In genomic region chr1:163168053-163168452, GRCh38 we compare ENCODE assay signal across 10 cellular contexts. TPM values are rescaled to one million over a fixed set of nuclear protein-coding genes. Genes with fewer than 3 reads are reported as not detected.
DNase-seq lines count a peak whose midpoint lies in the region; ATAC-seq, FAIRE-seq and TF ChIP-seq lines count a peak whose summit lies in the region.
"Had no signal": no experiment of that assay in that cellular context is flagged by ENCODE, and none has a peak within 500 bp of the region (broad histone marks: within the 10 kb centered on the region; RNA-seq: fewer than 3 reads in every experiment).

No MANE protein-coding gene starts in this region.

- H3K9me3 ChIP-seq in liver (ENCODE audit: control insufficient read depth in 4 of 4, low read length in 3 of 4) (no peaks in the 10 kb centered on the region), HepG2 (ENCODE audit: low read length) (no peaks in the 10 kb centered on the region), mammary epithelial cell (replicated peaks; ENCODE audit: insufficient read depth, low read length) (no peaks in the 10 kb centered on the region), left lung (no peaks in the 10 kb centered on the region)

- DNase-seq in HepG2 (ENCODE audit: low spot score) (no peak), mammary epithelial cell (peak; percentile 87), left lung (no peak), activated gamma-delta T cell treated with Interleukin-2 at 50 U/mL for 16 hours (no peak), NCI-H1930 (lab: John Stamatoyannopoulos, UW) (no peak)
- DNase-seq in stimulated activated CD4-positive, alpha-beta T cell treated with anti-CD3 and anti-CD28 coated beads, Interleukin-4, amount 100 ng/mL, for 24 hours, result no peak
- DNase-seq: CD4-positive, CD25-positive, alpha-beta regulatory T cell; SHP77 treated with DMSO at 0.1 percent for 48 hours had no signal

- dilution Hi-C loops in mammary epithelial cell (cut with HindIII; ENCODE audit: low sequenced_read_pairs), result no loop called here

- H3K27ac ChIP-seq in liver (ENCODE audit: low read depth in 1 of 2, low read length in 2 of 2) (no peak overlapping the region), HepG2 (ENCODE audit: extremely low read length, insufficient read depth, low read length) (no peak overlapping the region), mammary epithelial cell (ENCODE audit: insufficient read depth, low read depth, low read length) (no peak overlapping the region), left lung (peak overlapping the region in 1 of 2 donors; percentile 14)

- H3K36me3 ChIP-seq in liver (ENCODE audit: control insufficient read depth in 4 of 4, insufficient read depth in 3 of 4, low read depth in 1 of 4, low read length in 3 of 4) (peaks cover 0 to 2% (median 0%) of the 10 kb centered on the region in 4 donors), HepG2 (replicated peaks in 1 of 2; ENCODE audit: control insufficient read depth in 1 of 2, insufficient read depth in 2 of 2, low read length in 2 of 2) (no peaks in the 10 kb centered on the region), mammary epithelial cell (ENCODE audit: insufficient read depth, low read length) (no peaks in the 10 kb centered on the region), left lung (no peaks in the 10 kb centered on the region)

- H2AFZ ChIP-seq in HepG2 (ENCODE audit: low read length) (no peak overlapping the region), mammary epithelial cell (ENCODE audit: low read depth, low read length) (no peak overlapping the region)

- H3K79me2 ChIP-seq in HepG2 (ENCODE audit: insufficient read depth, low read length) (no peaks in the 10 kb centered on the region), mammary epithelial cell (ENCODE audit: insufficient read depth, low read length) (no peaks in the 10 kb centered on the region)

- H4K20me1 ChIP-seq in HepG2 (ENCODE audit: insufficient read depth, low read length) (no peaks in the 10 kb centered on the region), mammary epithelial cell (ENCODE audit: insufficient read depth, low read length) (no peaks in the 10 kb centered on the region)

- intact Hi-C loops in HepG2 (cut with micrococcal nuclease; ENCODE audit: unreplicated experiment), result no loop called here
- intact Hi-C loops in mammary epithelial cell (cut with micrococcal nuclease), result no loop called here
- intact Hi-C loops in left lung (cut with DNase I), result no loop called here

- TF ChIP-seq RAD21 in liver (IDR thresholded peaks at IDR 0.05), result no peak
- TF ChIP-seq RAD21 in HepG2 (CRISPR knock-in tag; IDR thresholded peaks at IDR 0.05), result no peak

- TF ChIP-seq POLR2A in HepG2 (IDR thresholded peaks at IDR 0.05; ENCODE audit: insufficient read depth in 1 of 2, low read depth in 2 of 2, low read length in 2 of 2), result no peak

- no peak for TF ChIP-seq CTCF in liver (IDR thresholded peaks at IDR 0.05; ENCODE audit: low read depth, low read length, missing input control)
- TF ChIP-seq CTCF in HepG2 (CRISPR knock-in tag; IDR thresholded peaks at IDR 0.05), result no peak
- no peak for TF ChIP-seq CTCF in mammary epithelial cell (conservative IDR thresholded peaks at IDR 0.05 in 1 of 2, IDR thresholded peaks at IDR 0.05 in 1 of 2; ENCODE audit: extremely low read depth in 1 of 2, insufficient read depth in 1 of 2, low read depth in 1 of 2, low read length in 2 of 2)
- TF ChIP-seq CTCF in left lung (IDR thresholded peaks at IDR 0.05), result no peak

- POLR2A ChIA-PET in HepG2 (lab: Yijun Ruan, JAX), result no interaction called here

- in situ Hi-C loops in HepG2 (cut with HindIII; ENCODE audit: extremely low pct_ligation_motif_present, low pct_unique_long_range_greater_than_20kb), result no loop called here
- in situ Hi-C loops in mammary epithelial cell (cut with MboI; ENCODE audit: low sequenced_read_pairs in 2 of 2), result loop anchor here (10.0 kb wide), 1 partner anchor 93 kb away; no protein-coding TSS in a partner anchor

- H3K4me1 ChIP-seq in liver (ENCODE audit: control insufficient read depth in 4 of 4, insufficient read depth in 4 of 4, low read length in 3 of 4), result no peaks in the 10 kb centered on the region
- H3K4me1 ChIP-seq in HepG2 (ENCODE audit: insufficient read depth, low read length), result no peaks in the 10 kb centered on the region
- peaks cover 16% of the 10 kb centered on the region for H3K4me1 ChIP-seq in mammary epithelial cell (ENCODE audit: insufficient read depth, low read length)
- peaks cover 7 to 13% of the 10 kb centered on the region in 2 donors for H3K4me1 ChIP-seq in left lung

- 67% methylated on average over 1 of the region's 1 CpG for whole genome bisulfite sequencing in liver
- 54% methylated on average over 1 of the region's 1 CpG for WGBS in HepG2 (ENCODE audit: low lambda C conversion rate)
- WGBS in mammary epithelial cell (ENCODE audit: low coverage, missing lambda C conversion rate), result 0% methylated on average over 1 of the region's 1 CpG

- H3K4me2 ChIP-seq in HepG2 (ENCODE audit: low read depth, low read length) (no peak overlapping the region), mammary epithelial cell (ENCODE audit: insufficient read depth, low read depth, low read length) (peak overlapping the region; percentile 60)

- ATAC-seq in HepG2, result no peak
- ATAC-seq in left lung, result peak; percentile 84
- ATAC-seq in GM18873 (IDR thresholded peaks at IDR 0.05; ENCODE audit: low FRiP score, unreplicated experiment), result no peak

- FAIRE-seq in HepG2 (lab: Jason Lieb, UNC), result no peak

- H3K4me3 ChIP-seq in liver (ENCODE audit: low read depth in 1 of 3, low read length in 3 of 3) (no peak overlapping the region), HepG2 (replicated peaks in 1 of 3; ENCODE audit: insufficient read depth in 1 of 3, low read depth in 2 of 3, low read length in 3 of 3) (no peak overlapping the region), mammary epithelial cell (replicated peaks in 1 of 3; ENCODE audit: insufficient read depth in 1 of 3, low read depth in 2 of 3, low read length in 3 of 3) (no peak overlapping the region), left lung (no peak overlapping the region)

- TF ChIP-seq EP300 in HepG2 (IDR thresholded peaks at IDR 0.05; ENCODE audit: low read depth in 2 of 2, low read length in 2 of 2) (no peak), HepG2 (CRISPR knock-in tag; IDR thresholded peaks at IDR 0.05; ENCODE audit: borderline replicate concordance) (no peak)

- H3K27me3 ChIP-seq in liver (ENCODE audit: control insufficient read depth in 4 of 4, insufficient read depth in 4 of 4, low read length in 3 of 4) (peaks cover 0 to 5% (median 0%) of the 10 kb centered on the region in 4 donors), HepG2 (ENCODE audit: control insufficient read depth in 1 of 2, insufficient read depth in 2 of 2, low read length in 2 of 2) (no peaks in the 10 kb centered on the region), mammary epithelial cell (ENCODE audit: insufficient read depth, low read length) (no peaks in the 10 kb centered on the region), left lung (no peaks in the 10 kb centered on the region)

- CTCF ChIA-PET in HepG2 (lab: Yijun Ruan, JAX; ENCODE audit: low intra/inter-chr PET ratio, low total read pairs) (no interaction called here), mammary epithelial cell (lab: Charles Lee; ENCODE audit: low non-redundant PET) (interaction anchor here (0.6 kb wide), 1 partner anchor 314 kb away, joined by 6 read pairs; no protein-coding TSS in a partner anchor)

- H3K9ac ChIP-seq in liver (ENCODE audit: low read depth in 1 of 2, low read length in 2 of 2) (no peak overlapping the region), HepG2 (ENCODE audit: insufficient read depth, low read depth, low read length) (no peak overlapping the region), mammary epithelial cell (ENCODE audit: insufficient read depth, low read length) (no peak overlapping the region)

- no TSS peak for BruUV-seq in HepG2 (replicated peaks; lab: Mats Ljungman, UMichigan)
- BruUV-seq in mammary epithelial cell (replicated peaks; lab: Mats Ljungman, UMichigan), result no TSS peak

TF ChIP-seq in HepG2, 621 proteins besides CTCF, POLR2A, EP300 and RAD21 (continues in another document):
- TF ChIP-seq PAX8 (CRISPR knock-in tag; IDR thresholded peaks at IDR 0.05; ENCODE audit: borderline replicate concordance), result no peak

RNA-seq across cellular contexts. Expression of gene RGS5, which starts 34.7 kb away (rescaled TPM):
- 10 to 100 TPM in 1 of 2 donors, 1 to 10 TPM in 1; 4.6 to 12.7 TPM for total RNA-seq in liver
- 10 to 100 TPM in 1 of 2 donors, 1 to 10 TPM in 1; 4.7 to 10.1 TPM for polyA plus RNA-seq in liver
- 2.3 and 3.2 TPM in 2 replicates for total RNA-seq in HepG2 (2016; rRNA removed; fragmentation: Illumina TruSeq; extraction: Trizol)
- total RNA-seq in HepG2 (2016; cell fraction: cytosol; rRNA removed; fragmentation: Illumina TruSeq; extraction: Trizol; ENCODE audit: low read depth), result not detected in 2 replicates
- total RNA-seq in HepG2 (2016; cell fraction: insoluble cytoplasmic fraction; rRNA removed; fragmentation: Illumina TruSeq; extraction: Trizol), result 2.2 and 3.0 TPM in 2 replicates
- total RNA-seq in HepG2 (2016; cell fraction: membrane; rRNA removed; fragmentation: Illumina TruSeq; extraction: Trizol), result 0.41 and 0.83 TPM in 2 replicates
- total RNA-seq in HepG2 (2016; cell fraction: nucleus; rRNA removed; fragmentation: Illumina TruSeq; extraction: Trizol), result 3.6 TPM in 2 replicates
- 1.9 and 2.2 TPM in 2 replicates for polyA plus RNA-seq in HepG2 (2011; rRNA removed)
- polyA plus RNA-seq in HepG2 (2011; cell fraction: cytosol; rRNA removed), result 0.86 and 1.0 TPM in 2 replicates
- 1.3 and 1.8 TPM in 2 replicates for polyA plus RNA-seq in HepG2 (2011; cell fraction: nucleus; rRNA removed)
- 1.5 and 2.6 TPM in 2 replicates for polyA plus RNA-seq in HepG2 (2012)
- polyA plus RNA-seq in HepG2 (2016; cell fraction: cytosol; fragmentation: Illumina TruSeq; extraction: Trizol; ENCODE audit: low read depth), result 0.03 and 0.28 TPM in 2 replicates
- 2.2 and 2.9 TPM in 2 replicates for polyA plus RNA-seq in HepG2 (2016; cell fraction: insoluble cytoplasmic fraction; fragmentation: Illumina TruSeq; extraction: Trizol; ENCODE audit: low read depth)
- 0.38 and 0.61 TPM in 2 replicates for polyA plus RNA-seq in HepG2 (2016; cell fraction: membrane; fragmentation: Illumina TruSeq; extraction: Trizol; ENCODE audit: low read depth)
- 0.49 and 1.3 TPM in 2 replicates for polyA plus RNA-seq in HepG2 (2016; cell fraction: nucleus; fragmentation: Illumina TruSeq; extraction: Trizol; ENCODE audit: insufficient read depth, low read depth)
- polyA minus RNA-seq in HepG2 (2011; rRNA and poly(A)+ RNA removed; ENCODE audit: low replicate concordance), result 0.22 and 2.5 TPM in 2 replicates
- polyA minus RNA-seq in HepG2 (2011; cell fraction: cytosol; rRNA and poly(A)+ RNA removed), result 0.20 TPM in 1 of 2 replicates, not detected in the other
- 7.9 and 14.8 TPM in 2 replicates for polyA minus RNA-seq in HepG2 (2011; cell fraction: nucleus; rRNA and poly(A)+ RNA removed)
- total RNA-seq in mammary epithelial cell, result 1 to 10 TPM in 1 of 2 donors, under 1 TPM in 1; 0.83 to 3.6 TPM
- polyA plus RNA-seq in mammary epithelial cell, result 0.36 TPM
- polyA minus RNA-seq in mammary epithelial cell, result 2.0 TPM
- 10 to 100 TPM; 48.5 to 98.0 TPM for total RNA-seq in left lung
